ENCODE assay signal across 8 cellular contexts in genomic region chr10:3783721-3784432, GRCh38. TPM values are rescaled to one million over a fixed set of nuclear protein-coding genes. Genes with fewer than 3 reads are reported as not detected.
DNase-seq lines count a peak whose midpoint lies in the region; ATAC-seq and TF ChIP-seq lines count a peak whose summit lies in the region.

No MANE protein-coding gene starts in this region.

- intact Hi-C loops in activated CD4-positive, alpha-beta T cell treated with anti-CD3 and anti-CD28 coated beads for 36 hours (cut with DNase I, micrococcal nuclease) = loop anchor here (1.0 to 5.0 kb wide), 14 partner anchors 20 to 868 kb away; no protein-coding TSS in a partner anchor
- intact Hi-C loops in natural killer cell (cut with micrococcal nuclease) = loop anchor here (1.0 to 2.0 kb wide), 2 partner anchors 27 to 91 kb away; no protein-coding TSS in a partner anchor

- DNase-seq in activated CD4-positive, alpha-beta T cell treated with anti-CD3 and anti-CD28 coated beads for 36 hours = peak; percentile 37
- no peak for DNase-seq in activated CD4-positive, alpha-beta T cell treated with anti-CD3 and anti-CD28 coated beads for 1 hour
- DNase-seq in NCI-H2227 treated with DMSO at 0.1 percent for 48 hours (lab: John Stamatoyannopoulos, UW) (peak; percentile 53), fibroblast of peridontal ligament (ENCODE audit: extremely low read depth) (peak; percentile 88), natural killer cell (no peak), cerebellum (ENCODE audit: low spot score) (no peak)
- DNase-seq in activated T-cell treated with anti-CD3 and anti-CD28 coated beads, Interleukin-2, amount 50 U/mL, for 4 hours = no peak
- no peak for DNase-seq in stimulated activated CD4-positive, alpha-beta T cell treated with anti-CD3 and anti-CD28 coated beads, Interleukin-4, amount 100 ng/mL, for 1 hour

- H3K27ac Mint-ChIP-seq in activated CD4-positive, alpha-beta T cell treated with anti-CD3 and anti-CD28 coated beads for 36 hours = peak overlapping the region; percentile 97
- H3K27ac Mint-ChIP-seq in natural killer cell = peak overlapping the region; percentile 100

- H3K27me3 Mint-ChIP-seq in activated CD4-positive, alpha-beta T cell treated with anti-CD3 and anti-CD28 coated beads for 36 hours = no peaks in the 10 kb centered on the region
- H3K27me3 Mint-ChIP-seq in activated T-cell treated with anti-CD3 and anti-CD28 coated beads, Interleukin-2, amount 50 U/mL, for 4 hours (ENCODE audit: low read depth) = no peaks in the 10 kb centered on the region
- peaks cover 0 to 8% of the 10 kb centered on the region in 2 donors for H3K27me3 Mint-ChIP-seq in natural killer cell (ENCODE audit: low read depth in 2 of 2)

- CTCF ChIA-PET in activated CD4-positive, alpha-beta T cell treated with anti-CD3 and anti-CD28 coated beads for 36 hours (lab: Charles Lee) = interaction anchor here (0.9 to 1.5 kb wide), 4 partner anchors 14 to 91 kb away, joined by 3 to 5 read pairs (median 4); no protein-coding TSS in a partner anchor

- POLR2A ChIA-PET in activated CD4-positive, alpha-beta T cell treated with anti-CD3 and anti-CD28 coated beads for 36 hours (lab: Charles Lee) = interaction anchor here (0.9 to 6.8 kb wide), 13 partner anchors 11 to 283 kb away, joined by 3 to 165 read pairs (median 17); no protein-coding TSS in a partner anchor

- peaks cover under 1% of the 10 kb centered on the region for H3K9me3 Mint-ChIP-seq in activated CD4-positive, alpha-beta T cell treated with anti-CD3 and anti-CD28 coated beads for 36 hours (ENCODE audit: low read depth)
- H3K9me3 Mint-ChIP-seq in activated T-cell treated with anti-CD3 and anti-CD28 coated beads, Interleukin-2, amount 50 U/mL, for 4 hours = no peaks in the 10 kb centered on the region
- no peaks in the 10 kb centered on the region for H3K9me3 Mint-ChIP-seq in natural killer cell

- no peak for ATAC-seq in activated CD4-positive, alpha-beta T cell treated with anti-CD3 and anti-CD28 coated beads for 36 hours
- ATAC-seq in activated T-cell treated with anti-CD3 and anti-CD28 coated beads, Interleukin-2, amount 50 U/mL, for 4 hours = no peak
- no peak for ATAC-seq in natural killer cell

- H3K4me3 Mint-ChIP-seq in activated CD4-positive, alpha-beta T cell treated with anti-CD3 and anti-CD28 coated beads for 36 hours = peak overlapping the region; percentile 82
- peak overlapping the region; percentile 95 for H3K4me3 Mint-ChIP-seq in activated T-cell treated with anti-CD3 and anti-CD28 coated beads, Interleukin-2, amount 50 U/mL, for 4 hours
- H3K4me3 Mint-ChIP-seq in natural killer cell = peak overlapping the region; percentile 99

- TF ChIP-seq CTCF in natural killer cell (IDR thresholded peaks at IDR 0.05) = no peak

- peaks cover 55% of the 10 kb centered on the region for H3K36me3 Mint-ChIP-seq in activated CD4-positive, alpha-beta T cell treated with anti-CD3 and anti-CD28 coated beads for 36 hours (ENCODE audit: low read depth)
- H3K36me3 Mint-ChIP-seq in activated T-cell treated with anti-CD3 and anti-CD28 coated beads, Interleukin-2, amount 50 U/mL, for 4 hours (ENCODE audit: insufficient read depth) = peaks cover 55% of the 10 kb centered on the region
- H3K36me3 Mint-ChIP-seq in natural killer cell = peaks cover 50% of the 10 kb centered on the region

- peaks cover 46% of the 10 kb centered on the region for H3K4me1 Mint-ChIP-seq in activated CD4-positive, alpha-beta T cell treated with anti-CD3 and anti-CD28 coated beads for 36 hours
- peaks cover 45% of the 10 kb centered on the region for H3K4me1 Mint-ChIP-seq in activated T-cell treated with anti-CD3 and anti-CD28 coated beads, Interleukin-2, amount 50 U/mL, for 4 hours (ENCODE audit: low read depth)
- peaks cover 64 to 71% of the 10 kb centered on the region in 2 donors for H3K4me1 Mint-ChIP-seq in natural killer cell

RNA-seq across cellular contexts. Expression of gene KLF6, which starts 1.1 kb away (rescaled TPM):
- 100 to 1,000 TPM; 107 to 114 TPM for total RNA-seq in activated CD4-positive, alpha-beta T cell treated with anti-CD3 and anti-CD28 coated beads for 36 hours
- total RNA-seq in activated T-cell treated with anti-CD3 and anti-CD28 coated beads, Interleukin-2, amount 50 U/mL, for 4 hours = 100 to 1,000 TPM; 188 to 247 (median 209) TPM
- 1,000 to 10,000 TPM; 1,044 to 1,768 (median 1,056) TPM for total RNA-seq in natural killer cell
- total RNA-seq in cerebellum = 35.0 TPM

Comparison
In these comparisons a context has a peak if more than half of its experiments do, and no peak if none do; other contexts are left out.
1. DNase-seq: peak in activated CD4-positive, alpha-beta T cell treated with anti-CD3 and anti-CD28 coated beads for 36 hours (single experiment), NCI-H2227 treated with DMSO at 0.1 percent for 48 hours (single experiment) and fibroblast of peridontal ligament (single experiment); none in activated CD4-positive, alpha-beta T cell treated with anti-CD3 and anti-CD28 coated beads for 1 hour (single experiment), activated T-cell treated with anti-CD3 and anti-CD28 coated beads, Interleukin-2, amount 50 U/mL, for 4 hours (single experiment), natural killer cell (single experiment), cerebellum (single experiment) and stimulated activated CD4-positive, alpha-beta T cell treated with anti-CD3 and anti-CD28 coated beads, Interleukin-4, amount 100 ng/mL, for 1 hour (single experiment).
2. RNA of gene KLF6, which starts 1.1 kb away (total RNA-seq): 1,044 to 1,768 TPM in natural killer cell; 188 to 247 TPM in activated T-cell treated with anti-CD3 and anti-CD28 coated beads, Interleukin-2, amount 50 U/mL, for 4 hours, 107 to 114 TPM in activated CD4-positive, alpha-beta T cell treated with anti-CD3 and anti-CD28 coated beads for 36 hours and 35.0 TPM in cerebellum (single experiment); every median in the first group is over 4 times any median in the second.
3. Peak in every context shown above with its lines, with median percentiles within 50 percentile points of each other: H3K4me3 Mint-ChIP-seq.